ENCODE assay signal across 9 cellular contexts in the genomic region with DNA sequence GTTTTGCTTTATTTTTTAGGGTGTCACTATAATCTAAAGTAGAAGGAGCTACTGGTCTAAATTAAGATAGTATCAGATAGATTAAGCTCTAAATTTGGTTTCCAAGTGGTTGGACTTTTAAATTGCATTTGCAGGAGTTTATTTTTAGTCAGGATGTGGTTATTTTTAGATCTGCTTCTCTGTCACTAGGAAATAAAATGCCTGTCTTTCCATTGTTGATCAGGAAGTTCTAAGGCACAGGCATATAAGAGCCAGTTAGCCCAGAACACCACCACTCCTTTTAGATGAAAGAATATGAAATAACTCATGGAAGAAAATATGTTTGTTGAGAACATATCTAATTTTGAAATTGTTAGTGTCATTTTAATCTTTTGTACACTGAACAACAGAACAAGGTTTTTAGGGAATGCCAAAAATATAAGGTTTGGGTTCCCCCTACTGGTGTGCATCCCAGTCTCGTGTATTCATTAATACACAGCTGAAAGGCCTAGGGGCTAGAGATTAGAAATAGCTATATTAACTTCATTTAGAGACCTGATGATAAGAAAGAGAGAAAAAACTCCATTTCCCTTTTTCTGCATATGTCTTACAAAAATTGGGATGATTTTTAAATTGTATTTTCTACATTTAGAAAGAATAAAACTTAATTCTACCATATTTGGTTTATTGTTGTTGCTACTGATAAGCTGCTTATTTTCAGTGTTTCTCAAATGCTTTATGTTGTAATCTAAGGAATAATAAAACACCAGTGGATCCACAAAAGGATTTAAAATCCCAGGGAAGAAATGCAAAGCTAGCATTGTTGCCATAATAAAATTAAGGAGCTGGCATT.
A peak's percentile ranks its signal among the peaks of the same experiment; 100 is the strongest.
DNase-seq lines count a peak whose midpoint lies in the region; ATAC-seq and TF ChIP-seq lines count a peak whose summit lies in the region.
"Had no signal": no experiment of that assay in that cellular context is flagged by ENCODE, and none has a peak within 500 bp of the region (broad histone marks: within the 10 kb centered on the region; RNA-seq: fewer than 3 reads in every experiment).

No MANE protein-coding gene starts in this region.

- intact Hi-C loops in CD8-positive, alpha-beta T cell (cut with DNase I, micrococcal nuclease) = loop anchor here (1.0 to 10.0 kb wide), 5 partner anchors 76 to 484 kb away; partner anchors contain the start of gene POLR3B (in 1 of the 2)
- intact Hi-C loops in left cardiac atrium (cut with DNase I) = loop anchor here in 1 of 2 donors (5.0 kb wide), 1 partner anchor 454 kb away; no protein-coding TSS in a partner anchor
- intact Hi-C loops in sigmoid colon (cut with DNase I) = loop anchor here (5.0 kb wide), 2 partner anchors 69 to 454 kb away; partner anchors contain the start of gene RIC8B

- H3K4me3 ChIP-seq in CD8-positive, alpha-beta T cell (ENCODE audit: low read depth, low read length) = no peak overlapping the region
- H3K4me3 ChIP-seq in adipocyte (ENCODE audit: low read length) (peak overlapping the region; percentile 39), sigmoid colon (no peak overlapping the region)

- H3K4me1 ChIP-seq in CD8-positive, alpha-beta T cell (ENCODE audit: insufficient read depth, low read length) = peaks cover 5% of the 10 kb centered on the region
- H3K4me1 ChIP-seq in adipocyte (ENCODE audit: control insufficient read depth, insufficient read depth, low read length) (peaks cover 21% of the 10 kb centered on the region), sigmoid colon (peaks cover 0 to 38% (median 35%) of the 10 kb centered on the region in 4 donors)

- H3K4me3 Mint-ChIP-seq in CD8-positive, alpha-beta T cell = no peak overlapping the region
- H3K4me3 Mint-ChIP-seq: T-helper 1 cell treated with Interleukin-12 subunit alpha and Interleukin-12 subunit beta and Interleukin-4 antibody, amounts not matched to agents 30 μg/mL and 1 μg/mL, for 36 hours had no signal

- H3K4me1 Mint-ChIP-seq in CD8-positive, alpha-beta T cell (ENCODE audit: low read depth) = peaks cover 26% of the 10 kb centered on the region

- POLR2A ChIA-PET in CD8-positive, alpha-beta T cell (lab: Charles Lee) = interaction anchor here (1.0 kb wide), 1 partner anchor 94 kb away, joined by 3 read pairs; no protein-coding TSS in a partner anchor

- no peaks in the 10 kb centered on the region for H3K9me3 Mint-ChIP-seq in CD8-positive, alpha-beta T cell
- H3K9me3 Mint-ChIP-seq: T-helper 1 cell treated with Interleukin-12 subunit alpha and Interleukin-12 subunit beta and Interleukin-4 antibody, amounts not matched to agents 30 μg/mL and 1 μg/mL, for 36 hours had no signal

- peak overlapping the region; percentile 50 for H3K9ac ChIP-seq in adipocyte (ENCODE audit: low read length)

- no peak overlapping the region for H3K27ac Mint-ChIP-seq in CD8-positive, alpha-beta T cell
- H3K27ac Mint-ChIP-seq: T-helper 1 cell treated with Interleukin-12 subunit alpha and Interleukin-12 subunit beta and Interleukin-4 antibody, amounts not matched to agents 30 μg/mL and 1 μg/mL, for 36 hours had no signal

- peak; percentile 65 for TF ChIP-seq CTCF in CD8-positive, alpha-beta T cell (IDR thresholded peaks at IDR 0.05)
- TF ChIP-seq CTCF in GM20000 (IDR thresholded peaks at IDR 0.05; ENCODE audit: extremely low read depth, missing control alignments) = peak; percentile 59
- TF ChIP-seq CTCF in sigmoid colon (IDR thresholded peaks at IDR 0.05) = peak in 3 of 4 experiments; percentile 44 to 58 (median 45)

- H3K27ac ChIP-seq in CD8-positive, alpha-beta T cell (ENCODE audit: low read depth, low read length) = no peak overlapping the region
- peak overlapping the region in 2 of 4 donors; percentile 45 to 49 for H3K27ac ChIP-seq in sigmoid colon

- TF ChIP-seq EP300 in sigmoid colon (IDR thresholded peaks at IDR 0.05) = no peak

- peak; percentile 46 for ATAC-seq in CD8-positive, alpha-beta T cell
- ATAC-seq in left cardiac atrium (peak; percentile 78 to 85), GM19463 (IDR thresholded peaks at IDR 0.05; ENCODE audit: unreplicated experiment) (no peak), HG02840 (IDR thresholded peaks at IDR 0.05; ENCODE audit: low FRiP score, unreplicated experiment) (no peak)

- peaks cover 12% of the 10 kb centered on the region for H3K36me3 Mint-ChIP-seq in CD8-positive, alpha-beta T cell

- DNase-seq in CD8-positive, alpha-beta T cell = peak in 6 of 7 experiments; percentile 3 to 46 (median 24)
- DNase-seq in GM20000 (ENCODE audit: low spot score) (peak; percentile 44), NCI-H460 (ENCODE audit: extremely low read depth, low read depth) (peak; percentile 60), adipocyte (ENCODE audit: low read depth) (peak; percentile 80), left cardiac atrium (no peak), sigmoid colon (no peak)

- no peaks in the 10 kb centered on the region for H3K27me3 Mint-ChIP-seq in CD8-positive, alpha-beta T cell (ENCODE audit: low read depth)

- no peaks in the 10 kb centered on the region for H3K27me3 ChIP-seq in CD8-positive, alpha-beta T cell (ENCODE audit: insufficient read depth, low read length)
- H3K27me3 ChIP-seq in adipocyte (replicated peaks; ENCODE audit: control insufficient read depth, insufficient read depth, low read length) = no peaks in the 10 kb centered on the region
- no peaks in the 10 kb centered on the region for H3K27me3 ChIP-seq in sigmoid colon

- no peak for TF ChIP-seq POLR2A in sigmoid colon (IDR thresholded peaks at IDR 0.05)

- WGBS in sigmoid colon, 2 donors = 5 to 19% methylated on average over 1 of the region's 1 CpG

- H3K36me3 ChIP-seq in CD8-positive, alpha-beta T cell (ENCODE audit: insufficient read depth, low read length) = peaks cover 3% of the 10 kb centered on the region
- H3K36me3 ChIP-seq in adipocyte (ENCODE audit: control insufficient read depth, insufficient read depth, low read length, severe bottlenecking) = peaks cover 32% of the 10 kb centered on the region
- peaks cover 0 to 38% (median 0%) of the 10 kb centered on the region in 4 donors for H3K36me3 ChIP-seq in sigmoid colon

- CTCF ChIA-PET in CD8-positive, alpha-beta T cell (lab: Charles Lee) = interaction anchor here (0.6 to 3.4 kb wide), 34 partner anchors 8 to 484 kb away, joined by 3 to 30 read pairs (median 4); partner anchors contain the start of gene POLR3B

- H3K9me3 ChIP-seq in CD8-positive, alpha-beta T cell (ENCODE audit: low read length) = no peaks in the 10 kb centered on the region
- H3K9me3 ChIP-seq in adipocyte (ENCODE audit: control insufficient read depth, low read length) (no peaks in the 10 kb centered on the region), sigmoid colon (no peaks in the 10 kb centered on the region)

Comparison
In these comparisons a context has a peak if more than half of its experiments do, and no peak if none do; other contexts are left out.
1. ATAC-seq: peak in CD8-positive, alpha-beta T cell (single experiment) and left cardiac atrium (2 of 2); none in GM19463 (single experiment) and HG02840 (single experiment).
2. DNase-seq: peak in CD8-positive, alpha-beta T cell (6 of 7), GM20000 (single experiment), NCI-H460 (single experiment) and adipocyte (single experiment); none in left cardiac atrium (single experiment) and sigmoid colon (single experiment).
3. Peak in every context shown above with its lines, with median percentiles within 50 percentile points of each other: CTCF ChIP-seq.